In genomic region chr3:123367467-123368154, GRCh38 we compare ENCODE assay signal across 17 cellular contexts.
"Had no signal": no experiment of that assay in that cellular context is flagged by ENCODE, and none has a peak within 500 bp of the region (broad histone marks: within the 10 kb centered on the region; RNA-seq: fewer than 3 reads in every experiment).

No MANE protein-coding gene starts in this region.

- H3K4me1 Mint-ChIP-seq: activated naive CD4-positive, alpha-beta T cell treated with anti-CD3 and anti-CD28 coated beads, Interleukin-2, amount 50 U/mL, for 24 hours had no signal

- H3K36me3 Mint-ChIP-seq: activated naive CD4-positive, alpha-beta T cell treated with anti-CD3 and anti-CD28 coated beads, Interleukin-2, amount 50 U/mL, for 24 hours; mesothelial cell of epicardium had no signal

- H3K27me3 ChIP-seq: esophagus squamous epithelium, upper lobe of right lung had no signal

- ATAC-seq: upper lobe of right lung had no signal

- H3K4me3 ChIP-seq: esophagus squamous epithelium, upper lobe of right lung had no signal

- H3K36me3 ChIP-seq: esophagus squamous epithelium, upper lobe of right lung had no signal

- H3K27me3 Mint-ChIP-seq: activated naive CD4-positive, alpha-beta T cell treated with anti-CD3 and anti-CD28 coated beads, Interleukin-2, amount 50 U/mL, for 24 hours had no signal

- H3K4me3 Mint-ChIP-seq: activated naive CD4-positive, alpha-beta T cell treated with anti-CD3 and anti-CD28 coated beads, Interleukin-2, amount 50 U/mL, for 24 hours; mesothelial cell of epicardium; stimulated activated naive CD8-positive, alpha-beta T cell treated with anti-CD3 and anti-CD28 coated beads, Interleukin-15, Interleukin-2, amounts not matched to agents 100 ng/mL and 50 ng/mL, for 24 hours; T-helper 2 cell treated with Interferon-gamma antibody and Interleukin-4, amounts not matched to agents 5 μg/mL and 100 μg/mL, for 36 hours had no signal

- H3K9me3 Mint-ChIP-seq: activated naive CD4-positive, alpha-beta T cell treated with anti-CD3 and anti-CD28 coated beads, Interleukin-2, amount 50 U/mL, for 24 hours; stimulated activated naive CD8-positive, alpha-beta T cell treated with anti-CD3 and anti-CD28 coated beads, Interleukin-15, Interleukin-2, amounts not matched to agents 100 ng/mL and 50 ng/mL, for 24 hours; T-helper 2 cell treated with Interferon-gamma antibody and Interleukin-4, amounts not matched to agents 5 μg/mL and 100 μg/mL, for 36 hours had no signal

- H3K27ac ChIP-seq: esophagus squamous epithelium, upper lobe of right lung had no signal

- H3K27ac Mint-ChIP-seq: activated naive CD4-positive, alpha-beta T cell treated with anti-CD3 and anti-CD28 coated beads, Interleukin-2, amount 50 U/mL, for 24 hours; mesothelial cell of epicardium; stimulated activated naive CD8-positive, alpha-beta T cell treated with anti-CD3 and anti-CD28 coated beads, Interleukin-15, Interleukin-2, amounts not matched to agents 100 ng/mL and 50 ng/mL, for 24 hours; T-helper 2 cell treated with Interferon-gamma antibody and Interleukin-4, amounts not matched to agents 5 μg/mL and 100 μg/mL, for 36 hours had no signal

- H3K9ac ChIP-seq: SK-N-SH had no signal

- H3K9me3 ChIP-seq: esophagus squamous epithelium, SK-N-SH, upper lobe of right lung had no signal

- FAIRE-seq: astrocyte, bronchial epithelial cell, endothelial cell of umbilical vein, islet of Langerhans, TTC549 had no signal

- DNase-seq: activated CD4-positive, alpha-beta T cell treated with anti-CD3 and anti-CD28 coated beads, Interleukin-2, amount 50 U/mL, for 4 hours; activated gamma-delta T cell; dermis blood vessel endothelial cell; effector memory CD4-positive, alpha-beta T cell; esophagus squamous epithelium; hippocampal formation; SK-N-SH; upper lobe of right lung had no signal
